Comparison of ENCODE assay signal across 1 cellular context in the genomic region with DNA sequence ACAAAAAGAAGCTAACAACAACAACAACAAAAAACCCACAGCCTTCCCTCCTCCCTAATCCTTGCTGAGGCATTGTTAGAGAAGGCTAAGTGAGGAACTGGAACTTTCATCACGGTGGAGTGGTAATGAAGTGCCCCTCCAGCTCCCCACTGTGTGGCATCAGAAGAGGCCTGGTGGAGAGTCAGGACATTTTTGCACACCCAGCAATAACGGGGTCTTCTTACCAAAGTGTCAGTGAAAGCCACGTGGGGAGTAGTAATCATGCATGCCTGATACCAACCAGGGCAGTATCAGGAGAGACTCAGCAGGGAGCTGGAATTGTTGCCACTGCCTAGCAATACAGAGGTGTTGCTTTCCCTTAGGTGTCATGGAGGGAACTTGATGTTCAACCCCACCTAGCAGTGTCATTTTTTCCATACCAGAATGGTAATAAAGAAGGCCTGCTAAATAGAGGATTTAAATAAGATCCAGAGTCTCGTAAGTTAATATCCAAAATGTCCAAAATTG.
TF ChIP-seq lines count a peak whose summit lies in the region.

No MANE protein-coding gene starts in this region.

TF ChIP-seq in GM23338, 12 proteins besides CTCF, POLR2A, EP300 and RAD21 (continued from another document):
- TF ChIP-seq, protein P1, sequence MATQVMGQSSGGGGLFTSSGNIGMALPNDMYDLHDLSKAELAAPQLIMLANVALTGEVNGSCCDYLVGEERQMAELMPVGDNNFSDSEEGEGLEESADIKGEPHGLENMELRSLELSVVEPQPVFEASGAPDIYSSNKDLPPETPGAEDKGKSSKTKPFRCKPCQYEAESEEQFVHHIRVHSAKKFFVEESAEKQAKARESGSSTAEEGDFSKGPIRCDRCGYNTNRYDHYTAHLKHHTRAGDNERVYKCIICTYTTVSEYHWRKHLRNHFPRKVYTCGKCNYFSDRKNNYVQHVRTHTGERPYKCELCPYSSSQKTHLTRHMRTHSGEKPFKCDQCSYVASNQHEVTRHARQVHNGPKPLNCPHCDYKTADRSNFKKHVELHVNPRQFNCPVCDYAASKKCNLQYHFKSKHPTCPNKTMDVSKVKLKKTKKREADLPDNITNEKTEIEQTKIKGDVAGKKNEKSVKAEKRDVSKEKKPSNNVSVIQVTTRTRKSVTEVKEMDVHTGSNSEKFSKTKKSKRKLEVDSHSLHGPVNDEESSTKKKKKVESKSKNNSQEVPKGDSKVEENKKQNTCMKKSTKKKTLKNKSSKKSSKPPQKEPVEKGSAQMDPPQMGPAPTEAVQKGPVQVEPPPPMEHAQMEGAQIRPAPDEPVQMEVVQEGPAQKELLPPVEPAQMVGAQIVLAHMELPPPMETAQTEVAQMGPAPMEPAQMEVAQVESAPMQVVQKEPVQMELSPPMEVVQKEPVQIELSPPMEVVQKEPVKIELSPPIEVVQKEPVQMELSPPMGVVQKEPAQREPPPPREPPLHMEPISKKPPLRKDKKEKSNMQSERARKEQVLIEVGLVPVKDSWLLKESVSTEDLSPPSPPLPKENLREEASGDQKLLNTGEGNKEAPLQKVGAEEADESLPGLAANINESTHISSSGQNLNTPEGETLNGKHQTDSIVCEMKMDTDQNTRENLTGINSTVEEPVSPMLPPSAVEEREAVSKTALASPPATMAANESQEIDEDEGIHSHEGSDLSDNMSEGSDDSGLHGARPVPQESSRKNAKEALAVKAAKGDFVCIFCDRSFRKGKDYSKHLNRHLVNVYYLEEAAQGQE (IDR thresholded peaks at IDR 0.05; ENCODE audit: unreplicated experiment) = no peak
- no peak for TF ChIP-seq NANOG (IDR thresholded peaks at IDR 0.05; ENCODE audit: borderline replicate concordance)
- no peak for TF ChIP-seq ZNF114 (CRISPR knock-in tag; IDR thresholded peaks at IDR 0.05)
- TF ChIP-seq EZH2phosphoT487 (IDR thresholded peaks at IDR 0.05; ENCODE audit: unreplicated experiment) = no peak
- TF ChIP-seq JUNB (IDR thresholded peaks at IDR 0.05; ENCODE audit: unreplicated experiment) = no peak
